In genomic region chr9:114787781-114788498, GRCh38 we compare ENCODE assay signal across 25 cellular contexts. TPM values are rescaled to one million over a fixed set of nuclear protein-coding genes. Genes with fewer than 3 reads are reported as not detected.
A peak's percentile ranks its signal among the peaks of the same experiment; 100 is the strongest.
DNase-seq lines count a peak whose midpoint lies in the region; ATAC-seq and TF ChIP-seq lines count a peak whose summit lies in the region.
"Had no signal": no experiment of that assay in that cellular context is flagged by ENCODE, and none has a peak within 500 bp of the region (broad histone marks: within the 10 kb centered on the region; RNA-seq: fewer than 3 reads in every experiment).

No MANE protein-coding gene starts in this region.

- WGBS in esophagus squamous epithelium, 2 donors = 25 to 36% methylated on average over 3 to 4 of the region's 4 CpGs
- 60% methylated on average over 4 of the region's 4 CpGs for WGBS in prostate gland
- WGBS in heart left ventricle, 4 donors = 74 to 88% (median 86%) methylated on average over 4 of the region's 4 CpGs

- no peaks in the 10 kb centered on the region for H3K9me3 Mint-ChIP-seq in activated naive CD4-positive, alpha-beta T cell treated with anti-CD3 and anti-CD28 coated beads for 36 hours
- H3K9me3 Mint-ChIP-seq: HFFc6 had no signal

- H3K36me3 ChIP-seq in breast epithelium (no peaks in the 10 kb centered on the region), esophagus squamous epithelium (no peaks in the 10 kb centered on the region), prostate gland (no peaks in the 10 kb centered on the region), heart left ventricle (no peaks in the 10 kb centered on the region)
- H3K36me3 ChIP-seq: Peyer's patch had no signal

- H3K27ac Mint-ChIP-seq in activated naive CD4-positive, alpha-beta T cell treated with anti-CD3 and anti-CD28 coated beads for 36 hours = no peak overlapping the region
- H3K27ac Mint-ChIP-seq: CD14-positive monocyte, HFFc6 had no signal

- no peak overlapping the region for H3K4me3 Mint-ChIP-seq in activated naive CD4-positive, alpha-beta T cell treated with anti-CD3 and anti-CD28 coated beads for 36 hours
- H3K4me3 Mint-ChIP-seq: CD14-positive monocyte, HFFc6 had no signal

- CTCF ChIA-PET in activated naive CD4-positive, alpha-beta T cell treated with anti-CD3 and anti-CD28 coated beads for 36 hours (lab: Charles Lee) = interaction anchor here (0.5 kb wide), 1 partner anchor 197 kb away, joined by 3 read pairs; no protein-coding TSS in a partner anchor

- H3K9me3 ChIP-seq in breast epithelium (no peaks in the 10 kb centered on the region), esophagus squamous epithelium (no peaks in the 10 kb centered on the region), prostate gland (no peaks in the 10 kb centered on the region), heart left ventricle (no peaks in the 10 kb centered on the region)
- H3K9me3 ChIP-seq: Peyer's patch had no signal

- intact Hi-C loops in breast epithelium (cut with DNase I; ENCODE audit: low total_unique reads) = no loop called here
- intact Hi-C loops in esophagus squamous epithelium (cut with DNase I) = no loop called here
- intact Hi-C loops in prostate gland (cut with DNase I) = no loop called here
- intact Hi-C loops in activated naive CD4-positive, alpha-beta T cell treated with anti-CD3 and anti-CD28 coated beads for 36 hours (cut with micrococcal nuclease) = no loop called here
- intact Hi-C loops in head of caudate nucleus (cut with DNase I) = no loop called here
- intact Hi-C loops in heart left ventricle (cut with DNase I) = no loop called here

- no peaks in the 10 kb centered on the region for H3K36me3 Mint-ChIP-seq in activated naive CD4-positive, alpha-beta T cell treated with anti-CD3 and anti-CD28 coated beads for 36 hours (ENCODE audit: low read depth)

- peak; percentile 55 for DNase-seq in HPDE6-E6E7 (ENCODE audit: extremely low spot score)
- DNase-seq in breast epithelium (ENCODE audit: low spot score in 2 of 2) = peak in 1 of 2 donors; percentile 43
- DNase-seq in esophagus squamous epithelium (lab: John Stamatoyannopoulos, UW) = no peak
- peak; percentile 37 for DNase-seq in prostate gland (ENCODE audit: low spot score)
- DNase-seq in activated naive CD4-positive, alpha-beta T cell treated with anti-CD3 and anti-CD28 coated beads for 36 hours = no peak
- no peak for DNase-seq in head of caudate nucleus
- DNase-seq in heart left ventricle = no peak
- no peak for DNase-seq in NCI-H82 (lab: John Stamatoyannopoulos, UW)
- DNase-seq: AML-193, EL, GF-D8, H7, HFFc6, KBM-7, NCI-H1105, NCI-H146, NCI-H2029, NCI-H226, NCI-H524, NCI-H774, Peyer's patch had no signal

- no peaks in the 10 kb centered on the region for H3K4me1 Mint-ChIP-seq in activated naive CD4-positive, alpha-beta T cell treated with anti-CD3 and anti-CD28 coated beads for 36 hours (ENCODE audit: low read depth)
- H3K4me1 Mint-ChIP-seq: CD14-positive monocyte had no signal

- ATAC-seq in heart left ventricle = no peak
- ATAC-seq: Right ventricle myocardium inferior had no signal

- TF ChIP-seq POLR2A in breast epithelium (IDR thresholded peaks at IDR 0.05) = no peak
- no peak for TF ChIP-seq POLR2A in esophagus squamous epithelium (IDR thresholded peaks at IDR 0.05)
- no peak for TF ChIP-seq POLR2A in prostate gland (IDR thresholded peaks at IDR 0.05)
- TF ChIP-seq POLR2A in heart left ventricle (IDR thresholded peaks at IDR 0.05) = no peak

- TF ChIP-seq CTCF in breast epithelium (IDR thresholded peaks at IDR 0.05) (no peak), esophagus squamous epithelium (IDR thresholded peaks at IDR 0.05) (no peak), prostate gland (IDR thresholded peaks at IDR 0.05) (no peak), heart left ventricle (IDR thresholded peaks at IDR 0.05) (no peak)

- H3K27me3 ChIP-seq in breast epithelium (no peaks in the 10 kb centered on the region), esophagus squamous epithelium (peaks cover 0 to 3% (median 0%) of the 10 kb centered on the region in 4 donors), prostate gland (replicated peaks; ENCODE audit: insufficient read depth) (no peaks in the 10 kb centered on the region), heart left ventricle (peaks cover 0 to 6% (median 0%) of the 10 kb centered on the region in 9 donors)
- H3K27me3 ChIP-seq: Peyer's patch had no signal

- no peaks in the 10 kb centered on the region for H3K27me3 Mint-ChIP-seq in activated naive CD4-positive, alpha-beta T cell treated with anti-CD3 and anti-CD28 coated beads for 36 hours (ENCODE audit: low read depth)

- peak overlapping the region; percentile 59 to 60 for H3K27ac ChIP-seq in breast epithelium
- peak overlapping the region in 3 of 4 donors; percentile 2 to 22 (median 21) for H3K27ac ChIP-seq in esophagus squamous epithelium
- H3K27ac ChIP-seq in prostate gland = no peak overlapping the region
- H3K27ac ChIP-seq in heart left ventricle = no peak overlapping the region
- H3K27ac ChIP-seq: HL-60, Peyer's patch had no signal

- no peak overlapping the region for H3K4me3 ChIP-seq in breast epithelium
- no peak overlapping the region for H3K4me3 ChIP-seq in esophagus squamous epithelium
- no peak overlapping the region for H3K4me3 ChIP-seq in prostate gland
- H3K4me3 ChIP-seq in heart left ventricle = no peak overlapping the region
- H3K4me3 ChIP-seq: Peyer's patch had no signal

- H3K4me1 ChIP-seq in breast epithelium (no peaks in the 10 kb centered on the region), esophagus squamous epithelium (peaks cover 0 to 43% (median 28%) of the 10 kb centered on the region in 3 donors), prostate gland (replicated peaks) (no peaks in the 10 kb centered on the region), heart left ventricle (no peaks in the 10 kb centered on the region)
- H3K4me1 ChIP-seq: Peyer's patch had no signal

RNA-seq across cellular contexts. Expression of gene TNFSF15, which starts 17.9 kb away (rescaled TPM):
- total RNA-seq in breast epithelium = 1 to 10 TPM in 1 of 3 donors, under 1 TPM in 2; 0.16 to 2.0 (median 0.66) TPM
- 1 to 10 TPM; 1.4 to 2.3 (median 1.5) TPM for total RNA-seq in esophagus squamous epithelium
- 1 to 10 TPM; 1.7 to 9.0 TPM for total RNA-seq in prostate gland
- under 1 TPM; 0.62 to 0.74 TPM for total RNA-seq in activated naive CD4-positive, alpha-beta T cell treated with anti-CD3 and anti-CD28 coated beads for 36 hours
- total RNA-seq in heart left ventricle = 1 to 10 TPM in 1 of 9 donors, under 1 TPM in 4, not detected in 4; 0.06 to 1.4 (median 0.26) TPM
- under 1 TPM in 1 of 2 donors, not detected in 1; 0.03 TPM for polyA plus RNA-seq in heart left ventricle
- total RNA-seq: H7, SK-MEL-5 had no signal

Comparison
In these comparisons a context has a peak if more than half of its experiments do, and no peak if none do; other contexts are left out.
1. DNase-seq: peak in HPDE6-E6E7 (single experiment) and prostate gland (single experiment); none in esophagus squamous epithelium (single experiment), activated naive CD4-positive, alpha-beta T cell treated with anti-CD3 and anti-CD28 coated beads for 36 hours (single experiment), head of caudate nucleus (0 of 42), heart left ventricle (0 of 5) and NCI-H82 (single experiment).
2. H3K27ac ChIP-seq: peak in breast epithelium (2 of 2) and esophagus squamous epithelium (3 of 4); none in prostate gland (0 of 2) and heart left ventricle (0 of 12).